In genomic region chr4:184163813-184164212, GRCh38 we compare ENCODE assay signal across 9 cellular contexts. TPM values are rescaled to one million over a fixed set of nuclear protein-coding genes. Genes with fewer than 3 reads are reported as not detected.
DNase-seq lines count a peak whose midpoint lies in the region; ATAC-seq, FAIRE-seq and TF ChIP-seq lines count a peak whose summit lies in the region.
"Had no signal": no experiment of that assay in that cellular context is flagged by ENCODE, and none has a peak within 500 bp of the region (broad histone marks: within the 10 kb centered on the region; RNA-seq: fewer than 3 reads in every experiment).

No MANE protein-coding gene starts in this region.

- no peak overlapping the region for H3K27ac ChIP-seq in left lung
- H3K27ac ChIP-seq: epithelial cell of prostate had no signal

- no peak for FAIRE-seq in bronchial epithelial cell (lab: Jason Lieb, UNC)

- H3K4me1 ChIP-seq in left lung: peaks cover 0 to 11% of the 10 kb centered on the region in 2 donors

- intact Hi-C loops in left lung (cut with DNase I): loop anchor here in 1 of 2 donors (2.0 kb wide), 1 partner anchor 323 kb away; no protein-coding TSS in a partner anchor

- in situ Hi-C loops in GM13977 (cut with MboI; ENCODE audit: low pct_unique_long_range_greater_than_20kb, low sequenced_read_pairs, unreplicated experiment): no loop called here

- peak; percentile 95 for ATAC-seq in left lung
- ATAC-seq in naive thymus-derived CD8-positive, alpha-beta T cell: no peak

- no peaks in the 10 kb centered on the region for H3K36me3 Mint-ChIP-seq in naive thymus-derived CD8-positive, alpha-beta T cell

- H3K9me3 ChIP-seq in left lung: no peaks in the 10 kb centered on the region

- no peak overlapping the region for H3K27ac Mint-ChIP-seq in naive thymus-derived CD8-positive, alpha-beta T cell

- peaks cover 0 to 4% (median 3%) of the 10 kb centered on the region in 4 donors for H3K4me1 Mint-ChIP-seq in naive thymus-derived CD8-positive, alpha-beta T cell

- H3K36me3 ChIP-seq in bronchial epithelial cell (ENCODE audit: control insufficient read depth, insufficient read depth, low read length): no peaks in the 10 kb centered on the region
- H3K36me3 ChIP-seq in left lung: no peaks in the 10 kb centered on the region

- no peak overlapping the region for H3K4me3 Mint-ChIP-seq in naive thymus-derived CD8-positive, alpha-beta T cell

- POLR2A ChIA-PET in naive thymus-derived CD8-positive, alpha-beta T cell (lab: Charles Lee): no interaction called here

- TF ChIP-seq CTCF in GM13977 (IDR thresholded peaks at IDR 0.05; ENCODE audit: extremely low read depth, insufficient read depth, missing control alignments) (peak; percentile 37), bronchial epithelial cell (IDR thresholded peaks at IDR 0.05; ENCODE audit: insufficient read depth, low read length, severe bottlenecking) (peak; percentile 84), left lung (IDR thresholded peaks at IDR 0.05) (peak; percentile 52 to 56)

- no peaks in the 10 kb centered on the region for H3K9me3 Mint-ChIP-seq in naive thymus-derived CD8-positive, alpha-beta T cell

- no peaks in the 10 kb centered on the region for H3K27me3 ChIP-seq in bronchial epithelial cell (ENCODE audit: control insufficient read depth, insufficient read depth, low read length)
- peaks cover 0 to 40% of the 10 kb centered on the region in 2 donors for H3K27me3 ChIP-seq in left lung

- peaks cover 29 to 80% (median 49%) of the 10 kb centered on the region in 5 donors for H3K27me3 Mint-ChIP-seq in naive thymus-derived CD8-positive, alpha-beta T cell

- H3K4me3 ChIP-seq in bronchial epithelial cell (ENCODE audit: low read depth, low read length) (no peak overlapping the region), left lung (no peak overlapping the region)

- peak; percentile 57 for DNase-seq in AG20443 (ENCODE audit: low spot score)
- no peak for DNase-seq in GM13977 (ENCODE audit: low spot score)
- peak; percentile 58 to 60 for DNase-seq in NOMO-1 (lab: John Stamatoyannopoulos, UW; ENCODE audit: unreplicated experiment in 2 of 2)
- peak; percentile 36 for DNase-seq in bronchial epithelial cell (ENCODE audit: low read depth)
- DNase-seq in left lung: peak; percentile 57 to 85
- peak; percentile 55 for DNase-seq in ureter (ENCODE audit: low spot score)
- no peak for DNase-seq in NCI-H187 treated with DMSO at 0.1 percent for 48 hours (lab: John Stamatoyannopoulos, UW)
- no peak for DNase-seq in naive thymus-derived CD8-positive, alpha-beta T cell

RNA-seq across cellular contexts. Expression of gene ENPP6, which starts 53.9 kb away (rescaled TPM):
- total RNA-seq in bronchial epithelial cell: not detected in 2 replicates
- total RNA-seq in left lung: under 1 TPM; 0.20 to 0.21 TPM
- 3.9 TPM for total RNA-seq in ureter
- total RNA-seq in naive thymus-derived CD8-positive, alpha-beta T cell: not detected
- polyA plus RNA-seq in naive thymus-derived CD8-positive, alpha-beta T cell: under 1 TPM in 1 of 3 donors, not detected in 2; 0.08 TPM

Comparison
In these comparisons a context has a peak if more than half of its experiments do, and no peak if none do; other contexts are left out.
1. DNase-seq: peak in AG20443 (single experiment), NOMO-1 (2 of 2), bronchial epithelial cell (single experiment), left lung (2 of 2) and ureter (single experiment); none in GM13977 (single experiment), NCI-H187 treated with DMSO at 0.1 percent for 48 hours (single experiment) and naive thymus-derived CD8-positive, alpha-beta T cell (0 of 10).
2. Peak in every context shown above with its lines, with median percentiles within 50 percentile points of each other: CTCF ChIP-seq.